1 cellular context compared by ENCODE assay signal in genomic region chr1:103220503-103221095, GRCh38.
TF ChIP-seq lines count a peak whose summit lies in the region.

No MANE protein-coding gene starts in this region.

TF ChIP-seq in GM23338, 12 proteins besides CTCF, POLR2A, EP300 and RAD21 (continued from another document):
- TF ChIP-seq ZNF462 (CRISPR knock-in tag; IDR thresholded peaks at IDR 0.05): no peak
- TF ChIP-seq, protein P1, sequence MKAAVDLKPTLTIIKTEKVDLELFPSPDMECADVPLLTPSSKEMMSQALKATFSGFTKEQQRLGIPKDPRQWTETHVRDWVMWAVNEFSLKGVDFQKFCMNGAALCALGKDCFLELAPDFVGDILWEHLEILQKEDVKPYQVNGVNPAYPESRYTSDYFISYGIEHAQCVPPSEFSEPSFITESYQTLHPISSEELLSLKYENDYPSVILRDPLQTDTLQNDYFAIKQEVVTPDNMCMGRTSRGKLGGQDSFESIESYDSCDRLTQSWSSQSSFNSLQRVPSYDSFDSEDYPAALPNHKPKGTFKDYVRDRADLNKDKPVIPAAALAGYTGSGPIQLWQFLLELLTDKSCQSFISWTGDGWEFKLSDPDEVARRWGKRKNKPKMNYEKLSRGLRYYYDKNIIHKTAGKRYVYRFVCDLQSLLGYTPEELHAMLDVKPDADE (IDR thresholded peaks at IDR 0.05): no peak
- TF ChIP-seq CREB1 (CRISPR knock-in tag; IDR thresholded peaks at IDR 0.05; ENCODE audit: low read depth): no peak
